In genomic region chr6:130245267-130245666, GRCh38 we compare ENCODE assay signal across 7 cellular contexts. TPM values are rescaled to one million over a fixed set of nuclear protein-coding genes. Genes with fewer than 3 reads are reported as not detected.
"Had no signal": no experiment of that assay in that cellular context is flagged by ENCODE, and none has a peak within 500 bp of the region (broad histone marks: within the 10 kb centered on the region; RNA-seq: fewer than 3 reads in every experiment).

No MANE protein-coding gene starts in this region.

- DNase-seq: GDM1, GF-D8 had no signal

- ATAC-seq: GM12878 had no signal

- FAIRE-seq: G401.6, GM12878, GM12891, GM19239 had no signal

- H3K4me3 ChIP-seq: GM12878 had no signal

RNA-seq across cellular contexts. Expression of gene SAMD3, which starts 22.5 kb away (rescaled TPM):
- total RNA-seq: G401 had no signal
